Comparison of ENCODE assay signal across 1 cellular context in the genomic region with DNA sequence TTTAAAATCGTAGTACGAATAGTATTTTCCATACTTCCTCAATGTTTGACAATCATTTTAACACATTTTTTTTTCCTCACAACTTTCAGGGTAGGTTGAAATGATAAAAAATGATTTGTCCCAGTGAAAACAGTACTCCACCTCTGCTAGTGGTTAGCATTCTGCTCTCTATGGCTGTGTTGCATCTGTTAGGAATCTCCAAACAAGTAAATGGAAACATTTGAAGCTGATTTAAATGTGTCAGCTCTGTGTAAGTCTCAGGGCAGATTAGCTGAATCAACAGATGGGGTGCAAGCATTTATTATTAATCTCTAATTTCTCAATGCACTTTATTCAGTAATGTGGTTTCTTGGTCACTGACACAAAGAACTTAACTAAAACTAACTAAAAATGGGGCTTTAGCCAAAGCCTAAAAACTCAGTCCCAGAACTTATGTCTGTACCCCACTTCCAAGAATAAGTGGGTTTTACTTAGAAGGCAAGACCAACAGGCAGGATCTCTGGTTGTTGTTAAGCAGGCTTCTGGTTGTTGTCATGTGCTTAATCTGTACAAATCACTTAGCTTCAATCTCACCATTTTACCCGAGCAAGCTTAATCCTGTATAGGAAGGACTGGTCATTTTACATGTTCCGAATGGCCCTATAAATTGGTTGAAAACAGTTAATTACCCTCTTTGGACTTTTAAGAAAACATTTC.
TF ChIP-seq lines count a peak whose summit lies in the region.

No MANE protein-coding gene starts in this region.

TF ChIP-seq in SK-N-SH treated with all-trans-retinoic acid at 6 μM for 48 hours, 23 proteins besides CTCF, POLR2A, EP300 and RAD21:
- TF ChIP-seq CSRNP3 (CRISPR knock-in tag; IDR thresholded peaks at IDR 0.05), result no peak
- TF ChIP-seq RARB (CRISPR knock-in tag; IDR thresholded peaks at IDR 0.05), result peak; percentile 60; the same call in 1 of the 2 replicates
